1 cellular context compared by ENCODE assay signal in genomic region chr16:89993377-89993776, GRCh38.
TF ChIP-seq lines count a peak whose summit lies in the region.

No MANE protein-coding gene starts in this region.

TF ChIP-seq in K562, 482 proteins besides CTCF, POLR2A, EP300 and RAD21:
- TF ChIP-seq CREB1 (IDR thresholded peaks at IDR 0.05), result no peak
- no peak for TF ChIP-seq CREB1 (CRISPR knock-in tag; IDR thresholded peaks at IDR 0.05)
- TF ChIP-seq MAX (CRISPR knock-in tag; IDR thresholded peaks at IDR 0.05), result no peak
- TF ChIP-seq ARID3A (IDR thresholded peaks at IDR 0.05; ENCODE audit: borderline replicate concordance, low read depth, low read length), result no peak
- TF ChIP-seq E2F5 (CRISPR knock-in tag; IDR thresholded peaks at IDR 0.05), result no peak
- TF ChIP-seq ZNF121 (CRISPR knock-in tag; conservative IDR thresholded peaks at IDR 0.05), result no peak
- no peak for TF ChIP-seq ZC3H11A (IDR thresholded peaks at IDR 0.05; ENCODE audit: low read depth, low read length)
- no peak for TF ChIP-seq ILK (tag; IDR thresholded peaks at IDR 0.05; ENCODE audit: borderline replicate concordance, low read depth)
- TF ChIP-seq HMGXB4 (CRISPR knock-in tag; IDR thresholded peaks at IDR 0.05), result no peak
- no peak for TF ChIP-seq ZNF75A (CRISPR knock-in tag; IDR thresholded peaks at IDR 0.05)
- TF ChIP-seq HBP1 (CRISPR knock-in tag; IDR thresholded peaks at IDR 0.05), result no peak
- no peak for TF ChIP-seq ZNF583 (CRISPR knock-in tag; IDR thresholded peaks at IDR 0.05)
- no peak for TF ChIP-seq NFIC (IDR thresholded peaks at IDR 0.05)
- no peak for TF ChIP-seq CLOCK (CRISPR knock-in tag; IDR thresholded peaks at IDR 0.05; ENCODE audit: borderline replicate concordance)
- no peak for TF ChIP-seq ZNF175 (CRISPR knock-in tag; IDR thresholded peaks at IDR 0.05; ENCODE audit: low read depth)
- TF ChIP-seq GABPB2 (CRISPR knock-in tag; conservative IDR thresholded peaks at IDR 0.05), result no peak
- TF ChIP-seq ZSCAN32 (CRISPR knock-in tag; IDR thresholded peaks at IDR 0.05), result no peak
- no peak for TF ChIP-seq GATA2 (CRISPR knock-in tag; IDR thresholded peaks at IDR 0.05)
- TF ChIP-seq LARP7 (IDR thresholded peaks at IDR 0.05), result no peak
